In the genomic region with DNA sequence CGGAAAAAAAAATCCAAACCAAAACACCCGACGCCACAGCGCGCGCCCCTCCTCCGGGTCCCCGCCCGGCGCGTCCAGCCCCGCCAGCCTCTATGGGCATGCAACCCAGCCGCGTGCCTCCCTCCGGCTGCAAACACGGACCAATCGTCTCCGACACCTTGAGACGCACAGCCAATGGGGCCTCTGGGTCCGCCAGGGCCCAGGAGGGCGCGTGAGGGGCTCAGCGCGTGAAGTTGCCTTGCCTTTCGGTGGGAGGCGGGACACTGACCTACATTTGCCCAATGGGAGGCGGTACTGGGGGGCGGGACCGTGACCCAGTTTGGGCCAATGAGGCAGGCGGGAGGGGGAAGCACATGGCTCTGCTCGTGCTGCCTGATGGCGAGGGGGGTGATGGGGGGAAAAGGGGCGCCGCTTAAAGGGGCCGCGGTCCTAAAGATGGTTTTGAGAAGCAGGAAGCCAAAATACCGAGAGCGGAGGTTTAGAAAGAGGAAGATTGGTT, we compare ENCODE assay signal across 8 cellular contexts. TPM values are rescaled to one million over a fixed set of nuclear protein-coding genes. Genes with fewer than 3 reads are reported as not detected.
DNase-seq lines count a peak whose midpoint lies in the region; ATAC-seq and TF ChIP-seq lines count a peak whose summit lies in the region.

No MANE protein-coding gene starts in this region.

- peaks cover 51% of the 10 kb centered on the region for H3K4me1 Mint-ChIP-seq in activated T-cell treated with anti-CD3 and anti-CD28 coated beads, Interleukin-2, amount 50 U/mL, for 4 hours (ENCODE audit: low read depth)

- peaks cover 11% of the 10 kb centered on the region for H3K79me2 ChIP-seq in PC-9 (ENCODE audit: low read depth)

- H3K9me3 Mint-ChIP-seq in activated T-cell treated with anti-CD3 and anti-CD28 coated beads, Interleukin-2, amount 50 U/mL, for 4 hours = no peaks in the 10 kb centered on the region

- no peak for TF ChIP-seq CTCF in PC-9 (conservative IDR thresholded peaks at IDR 0.05)

- H3K27me3 ChIP-seq in PC-9 (ENCODE audit: insufficient read depth, low read depth) (no peaks in the 10 kb centered on the region), muscle layer of colon (ENCODE audit: control insufficient read depth in 1 of 2, insufficient read depth in 2 of 2, low read length in 2 of 2) (no peaks in the 10 kb centered on the region)

- intact Hi-C loops in PC-9 (cut with micrococcal nuclease; ENCODE audit: unreplicated experiment) = loop anchor here (1.0 to 5.0 kb wide), 3 partner anchors 18 to 135 kb away; partner anchors contain the start of genes RPL18 and SPHK2

- H3K36me3 ChIP-seq in PC-9 (ENCODE audit: low read depth) = no peaks in the 10 kb centered on the region
- peaks cover 13% of the 10 kb centered on the region for H3K36me3 ChIP-seq in muscle layer of colon (ENCODE audit: insufficient read depth, low read length)

- peaks cover 40% of the 10 kb centered on the region for H3F3A ChIP-seq in PC-9 (ENCODE audit: insufficient read depth, low read depth)

- POLR2A ChIA-PET in PC-9 (lab: Charles Lee; ENCODE audit: unreplicated experiment) = interaction anchor here (0.6 to 0.7 kb wide), 2 partner anchors 151 to 168 kb away, joined by 7 to 23 read pairs; no protein-coding TSS in a partner anchor

- peak overlapping the region; percentile 85 for H2AFZ ChIP-seq in PC-9

- H3K27ac ChIP-seq in PC-9 (peak overlapping the region; percentile 84), muscle layer of colon (ENCODE audit: low read depth, low read length) (peak overlapping the region; percentile 64)

- H3K9me3 ChIP-seq in PC-9 (ENCODE audit: insufficient read depth, low read depth) (no peaks in the 10 kb centered on the region), muscle layer of colon (ENCODE audit: low read length) (no peaks in the 10 kb centered on the region)

- H3K9ac ChIP-seq in muscle layer of colon (ENCODE audit: low read length) = peak overlapping the region; percentile 71

- CTCF ChIA-PET in PC-9 (lab: Charles Lee) = interaction anchor here (0.7 kb wide), 1 partner anchor 460 kb away, joined by 12 read pairs; no protein-coding TSS in a partner anchor

- H3K36me3 Mint-ChIP-seq in activated T-cell treated with anti-CD3 and anti-CD28 coated beads, Interleukin-2, amount 50 U/mL, for 4 hours (ENCODE audit: insufficient read depth) = peaks cover 6% of the 10 kb centered on the region

- H3K9me2 ChIP-seq in PC-9 (ENCODE audit: insufficient read depth) = no peaks in the 10 kb centered on the region

- H4K20me1 ChIP-seq in PC-9 (ENCODE audit: insufficient read depth) = no peaks in the 10 kb centered on the region

- TF ChIP-seq POLR2A in erythroblast (IDR thresholded peaks at IDR 0.05; ENCODE audit: low read length) = no peak

- H3K4me3 ChIP-seq in PC-9 (peak overlapping the region; percentile 74), muscle layer of colon (ENCODE audit: low read depth in 1 of 2, low read length in 2 of 2) (peak overlapping the region; percentile 78 to 91)

- no peaks in the 10 kb centered on the region for H3K27me3 Mint-ChIP-seq in activated T-cell treated with anti-CD3 and anti-CD28 coated beads, Interleukin-2, amount 50 U/mL, for 4 hours (ENCODE audit: low read depth)

- peak overlapping the region; percentile 88 for H3K4me3 Mint-ChIP-seq in activated T-cell treated with anti-CD3 and anti-CD28 coated beads, Interleukin-2, amount 50 U/mL, for 4 hours

- peak; percentile 94 for DNase-seq in DMS153 treated with DMSO at 0.1 percent for 48 hours (lab: John Stamatoyannopoulos, UW; ENCODE audit: unreplicated experiment)
- DNase-seq in KG1 (lab: John Stamatoyannopoulos, UW) = peak; percentile 98
- peak; percentile 100 for DNase-seq in PC-9
- DNase-seq in activated T-cell treated with anti-CD3 and anti-CD28 coated beads, Interleukin-2, amount 50 U/mL, for 4 hours = peak; percentile 99
- DNase-seq in erythroblast (lab: John Stamatoyannopoulos, UW) = peak; percentile 94 to 97
- DNase-seq in stimulated activated CD8-positive, alpha-beta memory T cell treated with anti-CD3 and anti-CD28 coated beads, Interleukin-7, amount 100 ng/mL, for 1 hour (ENCODE audit: low read depth in 2 of 2) = peak; percentile 98 to 99

- H3K4me2 ChIP-seq in PC-9 = peak overlapping the region; percentile 83

- BruUV-seq in PC-9 (replicated peaks; lab: Mats Ljungman, UMichigan) = no TSS peak

- H3K4me1 ChIP-seq in PC-9 (replicated peaks; ENCODE audit: insufficient read depth) (peaks cover 31% of the 10 kb centered on the region), muscle layer of colon (ENCODE audit: insufficient read depth, low read length) (peaks cover 32% of the 10 kb centered on the region)

- peak; percentile 65 for ATAC-seq in GM21737 (IDR thresholded peaks at IDR 0.05; ENCODE audit: unreplicated experiment)
- ATAC-seq in activated T-cell treated with anti-CD3 and anti-CD28 coated beads, Interleukin-2, amount 50 U/mL, for 4 hours = peak; percentile 78

RNA-seq across cellular contexts. Expression of gene DBP, which starts 0.3 kb away (rescaled TPM):
- total RNA-seq in PC-9 (2021) = 48.2 and 48.6 TPM in 2 replicates
- total RNA-seq in activated T-cell treated with anti-CD3 and anti-CD28 coated beads, Interleukin-2, amount 50 U/mL, for 4 hours = 10 to 100 TPM in 2 of 3 donors, 1 to 10 TPM in 1; 6.7 to 12.3 (median 11.2) TPM

RNA-seq across cellular contexts. Expression of gene CA11, which starts 8.5 kb away (rescaled TPM):
- total RNA-seq in PC-9 (2021) = 11.0 and 12.2 TPM in 2 replicates
- total RNA-seq in activated T-cell treated with anti-CD3 and anti-CD28 coated beads, Interleukin-2, amount 50 U/mL, for 4 hours = 10 to 100 TPM in 1 of 3 donors, 1 to 10 TPM in 2; 8.8 to 11.6 (median 9.1) TPM

RNA-seq across cellular contexts. Expression of gene SPHK2, which starts 18.2 kb away (rescaled TPM):
- total RNA-seq in PC-9 (2021) = 18.4 and 20.0 TPM in 2 replicates
- total RNA-seq in activated T-cell treated with anti-CD3 and anti-CD28 coated beads, Interleukin-2, amount 50 U/mL, for 4 hours = 10 to 100 TPM; 39.8 to 43.1 (median 40.6) TPM

RNA-seq across cellular contexts. Expression of gene RPL18, which starts 18.5 kb away (rescaled TPM):
- total RNA-seq in PC-9 (2021) = 1,618 and 1,710 TPM in 2 replicates
- total RNA-seq in activated T-cell treated with anti-CD3 and anti-CD28 coated beads, Interleukin-2, amount 50 U/mL, for 4 hours = 1,000 to 10,000 TPM; 2,406 to 2,595 (median 2,478) TPM

RNA-seq across cellular contexts. Expression of gene FAM83E, which starts 22.6 kb away (rescaled TPM):
- 12.3 and 17.4 TPM in 2 replicates for total RNA-seq in PC-9 (2021)
- 10 to 100 TPM; 11.3 to 15.7 (median 13.1) TPM for total RNA-seq in activated T-cell treated with anti-CD3 and anti-CD28 coated beads, Interleukin-2, amount 50 U/mL, for 4 hours

Comparison
In these comparisons a context has a peak if more than half of its experiments do, and no peak if none do; other contexts are left out.
1. Peak in every context shown above with its lines: DNase-seq, ATAC-seq, H3K4me3 ChIP-seq and H3K27ac ChIP-seq.